8 cellular contexts compared by ENCODE assay signal in genomic region chr11:35146074-35146521, GRCh38. TPM values are rescaled to one million over a fixed set of nuclear protein-coding genes. Genes with fewer than 3 reads are reported as not detected.
DNase-seq lines count a peak whose midpoint lies in the region; ATAC-seq and TF ChIP-seq lines count a peak whose summit lies in the region.

No MANE protein-coding gene starts in this region.

- no peaks in the 10 kb centered on the region for H3K9me3 Mint-ChIP-seq in endodermal cell
- H3K9me3 Mint-ChIP-seq in H9, result no peaks in the 10 kb centered on the region

- H3K4me3 Mint-ChIP-seq in endodermal cell (no peak overlapping the region), H9 (no peak overlapping the region)

- H3K27me3 Mint-ChIP-seq in endodermal cell (ENCODE audit: insufficient read depth) (peaks cover 93% of the 10 kb centered on the region), H9 (ENCODE audit: low read depth) (peaks cover 22% of the 10 kb centered on the region)

- H3K79me2 ChIP-seq in H9 (ENCODE audit: insufficient read depth, low read length), result no peaks in the 10 kb centered on the region

- no peak overlapping the region for H4K8ac ChIP-seq in H9 (replicated peaks; ENCODE audit: insufficient read length, low read depth, low read length)

- H3K4ac ChIP-seq in H9 (ENCODE audit: low read depth, low read length), result no peak overlapping the region

- no peaks in the 10 kb centered on the region for H3K36me3 ChIP-seq in endodermal cell (ENCODE audit: control insufficient read depth, insufficient read depth, low read length)

- no peak overlapping the region for H2AK5ac ChIP-seq in H9 (ENCODE audit: insufficient read length, low read length)

- no peak overlapping the region for H2BK120ac ChIP-seq in H9 (ENCODE audit: low read depth, low read length, poor library complexity, severe bottlenecking)

- H3K27ac Mint-ChIP-seq in endodermal cell (no peak overlapping the region), H9 (no peak overlapping the region; a peak in 1 of 7 replicates)

- H3K27ac ChIP-seq in HL-60 (replicated peaks) (peak overlapping the region; percentile 87), endodermal cell (ENCODE audit: low read depth, low read length) (no peak overlapping the region), H9 (ENCODE audit: insufficient read length, low read depth, low read length) (no peak overlapping the region)

- no peak overlapping the region for H3K23ac ChIP-seq in H9 (ENCODE audit: insufficient read length, low read depth, low read length)

- H4K20me1 ChIP-seq in H9 (ENCODE audit: control insufficient read depth, insufficient read depth, insufficient read length), result no peaks in the 10 kb centered on the region

- no peak overlapping the region for H4K91ac ChIP-seq in H9 (ENCODE audit: insufficient read length, low read depth, low read length)

- H3K9me3 ChIP-seq in endodermal cell (ENCODE audit: control insufficient read depth, low read length) (peaks cover 3% of the 10 kb centered on the region), H9 (ENCODE audit: control insufficient read depth, low read depth, low read length) (no peaks in the 10 kb centered on the region)

- H3T11ph ChIP-seq in H9 (ENCODE audit: low read length), result no peak overlapping the region

- H2AFZ ChIP-seq in H9 (ENCODE audit: low read length), result no peak overlapping the region

- H3K4me1 Mint-ChIP-seq in endodermal cell (peaks cover 37% of the 10 kb centered on the region), H9 (peaks cover 13 to 19% of the 10 kb centered on the region in 2 experiments)

- H3K4me1 ChIP-seq in endodermal cell (ENCODE audit: control insufficient read depth, insufficient read depth, low read length), result peaks cover 17% of the 10 kb centered on the region
- H3K4me1 ChIP-seq in H9 (ENCODE audit: insufficient read depth, low read length), result peaks cover 2% of the 10 kb centered on the region; the same call in 1 of the 2 replicates

- H3K9ac ChIP-seq in endodermal cell (ENCODE audit: extremely low read depth, low read length, poor library complexity, severe bottlenecking) (no peak overlapping the region), H9 (ENCODE audit: extremely low read depth, insufficient read length, low read length) (no peak overlapping the region)

- DNase-seq in HL-60 (ENCODE audit: low read depth in 1 of 2, low spot score in 1 of 2) (peak in 1 of 2 experiments; percentile 17), endodermal cell (no peak), H9 (no peak), SKM-1 treated with dmso at 0.1 percent for 144 hours (lab: John Stamatoyannopoulos, UW; ENCODE audit: unreplicated experiment) (no peak)
- peak; percentile 50 for DNase-seq in activated effector memory CD4-positive, alpha-beta T cell treated with Interleukin-2 at 50 U/mL for 16 hours
- peak; percentile 77 for DNase-seq in stimulated activated CD4-positive, alpha-beta T cell treated with anti-CD3 and anti-CD28 coated beads, Interleukin-4, amount 100 ng/mL, for 1 hour

- no peak overlapping the region for H2BK15ac ChIP-seq in H9 (ENCODE audit: low read depth, low read length)

- H3K36me3 Mint-ChIP-seq in endodermal cell (ENCODE audit: low read depth) (no peaks in the 10 kb centered on the region), H9 (ENCODE audit: insufficient read depth in 1 of 3, low read depth in 3 of 3) (no peaks in the 10 kb centered on the region; a peak in 1 of 7 replicates)

- H3K4me3 ChIP-seq in HL-60 (replicated peaks; ENCODE audit: insufficient read depth, low read length) (no peak overlapping the region), endodermal cell (ENCODE audit: low read length) (no peak overlapping the region)

- H3K4me2 ChIP-seq in H9 (ENCODE audit: insufficient read depth, insufficient read length, low read length), result no peak overlapping the region

- ATAC-seq in GM19395 (IDR thresholded peaks at IDR 0.05; ENCODE audit: unreplicated experiment) (peak; percentile 34), HG03571 (IDR thresholded peaks at IDR 0.05; ENCODE audit: unreplicated experiment) (no peak)

- H3K23me2 ChIP-seq in H9 (ENCODE audit: insufficient read length, low read depth, low read length, poor library complexity, severe bottlenecking), result no peaks in the 10 kb centered on the region

- 78 to 98% methylated on average over 5 to 7 of the region's 7 CpGs for WGBS in endodermal cell (ENCODE audit: insufficient coverage in 1 of 2, insufficient read length in 1 of 2), 2 experiments
- WGBS in H9 (ENCODE audit: extremely low coverage, insufficient read length, low lambda C conversion rate), result no CpG with 5 or more reads among the region's 7 CpGs

- no peaks in the 10 kb centered on the region for H3K27me3 ChIP-seq in HL-60 (ENCODE audit: insufficient read depth, poor library complexity, severe bottlenecking)
- H3K27me3 ChIP-seq in endodermal cell (ENCODE audit: control insufficient read depth, insufficient read depth, low read length, poor library complexity, severe bottlenecking), result peaks cover 61% of the 10 kb centered on the region
- no peaks in the 10 kb centered on the region; the same call in 1 of the 2 replicates for H3K27me3 ChIP-seq in H9 (ENCODE audit: insufficient read depth, low read length)

- no peak overlapping the region for H2BK5ac ChIP-seq in H9 (ENCODE audit: insufficient read length, low read length)

- H4K5ac ChIP-seq in H9 (ENCODE audit: insufficient read length, low read depth, low read length), result no peak overlapping the region

- H3K18ac ChIP-seq in H9 (ENCODE audit: insufficient read length, low read depth, low read length), result no peak overlapping the region

- no peaks in the 10 kb centered on the region for H3K79me1 ChIP-seq in H9 (ENCODE audit: insufficient read depth, low read depth, low read length, poor library complexity, severe bottlenecking)

- H3K56ac ChIP-seq in H9 (ENCODE audit: insufficient read length, low read depth, low read length), result no peak overlapping the region

- H2BK12ac ChIP-seq in H9 (ENCODE audit: insufficient read length, low read depth, low read length), result no peak overlapping the region

- H2BK20ac ChIP-seq in H9 (ENCODE audit: low read depth, low read length, poor library complexity, severe bottlenecking), result no peak overlapping the region

- TF ChIP-seq CTCF in HL-60 (IDR thresholded peaks at IDR 0.05; ENCODE audit: insufficient read depth, low read length), result no peak
- no peak for TF ChIP-seq CTCF in endodermal cell (conservative IDR thresholded peaks at IDR 0.05)
- TF ChIP-seq CTCF in H9 (conservative IDR thresholded peaks at IDR 0.05), result no peak

- no peak overlapping the region for H3K14ac ChIP-seq in H9 (ENCODE audit: insufficient read depth, low read length)

RNA-seq across cellular contexts. Expression of gene CD44, which starts 7.1 kb away (rescaled TPM):
- total RNA-seq in endodermal cell (1 to 10 TPM; 1.2 to 4.6 TPM), H9 (2021) (5.2 and 6.1 TPM in 2 replicates)
- polyA plus RNA-seq in endodermal cell (2013, experiment 1 of 2), result 5.6 TPM
- polyA plus RNA-seq in endodermal cell (2013, experiment 2 of 2), result 8.0 TPM

Comparison
In these comparisons a context has a peak if more than half of its experiments do, and no peak if none do; other contexts are left out.
1. DNase-seq: peak in activated effector memory CD4-positive, alpha-beta T cell treated with Interleukin-2 at 50 U/mL for 16 hours (single experiment) and stimulated activated CD4-positive, alpha-beta T cell treated with anti-CD3 and anti-CD28 coated beads, Interleukin-4, amount 100 ng/mL, for 1 hour (single experiment); none in endodermal cell (single experiment), H9 (single experiment) and SKM-1 treated with dmso at 0.1 percent for 144 hours (single experiment).